8 cellular contexts compared by ENCODE assay signal in genomic region chr9:87445646-87446045, GRCh38. TPM values are rescaled to one million over a fixed set of nuclear protein-coding genes. Genes with fewer than 3 reads are reported as not detected.
DNase-seq lines count a peak whose midpoint lies in the region; ATAC-seq and TF ChIP-seq lines count a peak whose summit lies in the region.

No MANE protein-coding gene starts in this region.

- H3K4me1 ChIP-seq in left ventricle myocardium inferior, result no peaks in the 10 kb centered on the region
- peaks cover 11% of the 10 kb centered on the region for H3K4me1 ChIP-seq in mononuclear cell (ENCODE audit: insufficient read depth, low read length)

- no peak overlapping the region for H3K27ac ChIP-seq in left ventricle myocardium inferior (replicated peaks)
- H3K27ac ChIP-seq in dorsolateral prefrontal cortex, result peak overlapping the region in 6 of 59 donors; percentile 5 to 57 (median 46)

- intact Hi-C loops in Right ventricle myocardium superior (cut with DNase I) (no loop called here), left ventricle myocardium inferior (cut with micrococcal nuclease) (no loop called here), dorsolateral prefrontal cortex (cut with DNase I) (no loop called here), posterior vena cava (cut with DNase I) (no loop called here)

- TF ChIP-seq CTCF in left ventricle myocardium inferior (IDR thresholded peaks at IDR 0.05; ENCODE audit: borderline replicate concordance) (no peak), dorsolateral prefrontal cortex (IDR thresholded peaks at IDR 0.05 in 54 of 56, conservative IDR thresholded peaks at IDR 0.05 in 2 of 56; ENCODE audit: low read depth in 1 of 56, partially characterized antibody in 56 of 56) (no peak)

- no peaks in the 10 kb centered on the region for H3K9me3 ChIP-seq in left ventricle myocardium inferior (replicated peaks)
- H3K9me3 ChIP-seq in mononuclear cell (ENCODE audit: low read depth, low read length), result no peaks in the 10 kb centered on the region

- H3K4me3 ChIP-seq in left ventricle myocardium inferior (no peak overlapping the region), dorsolateral prefrontal cortex (peak overlapping the region in 23 of 59 donors; percentile 1 to 45 (median 27)), mononuclear cell (ENCODE audit: low read length) (peak overlapping the region; percentile 7)

- H3K36me3 ChIP-seq in left ventricle myocardium inferior, result no peaks in the 10 kb centered on the region

- H3K27me3 ChIP-seq in left ventricle myocardium inferior (ENCODE audit: low read depth) (no peaks in the 10 kb centered on the region), dorsolateral prefrontal cortex (no peaks in the 10 kb centered on the region), mononuclear cell (ENCODE audit: insufficient read depth, low read length) (no peaks in the 10 kb centered on the region)

- ATAC-seq in Right ventricle myocardium superior (ENCODE audit: poor library complexity) (peak; percentile 75), HG02571 (IDR thresholded peaks at IDR 0.05; ENCODE audit: unreplicated experiment) (peak; percentile 90)

- DNase-seq in Right ventricle myocardium superior (no peak), left ventricle myocardium inferior (no peak), NCI-H460 (ENCODE audit: extremely low read depth, low read depth) (peak; percentile 5), dorsolateral prefrontal cortex (peak in 7 of 10 donors; percentile 41 to 79 (median 58)), posterior vena cava (ENCODE audit: low spot score) (no peak)
- no peak for DNase-seq in activated effector memory CD4-positive, alpha-beta T cell treated with anti-CD3 and anti-CD28 coated beads, Interleukin-2, amount 50 U/mL, for 16 hours

RNA-seq across cellular contexts. Expression of gene DAPK1, which starts 52.0 kb away (rescaled TPM):
- total RNA-seq in Right ventricle myocardium superior (5.3 TPM), left ventricle myocardium inferior (5.5 TPM), dorsolateral prefrontal cortex (100 to 1,000 TPM in 112 of 120 experiments, 10 to 100 TPM in 8; 51.6 to 223 (median 138) TPM), mononuclear cell (21.8 TPM), posterior vena cava (10 to 100 TPM; 33.2 to 34.3 TPM)
- total RNA-seq in NCI-H460 (2014; rRNA removed; shearing (Covaris generic)), result 0.25 and 0.46 TPM in 2 replicates
- polyA plus RNA-seq in NCI-H460 (2014; cell fraction: nucleus; rRNA removed), result 0.35 and 0.41 TPM in 2 replicates

Comparison
In these comparisons a context has a peak if more than half of its experiments do, and no peak if none do; other contexts are left out.
1. DNase-seq: peak in NCI-H460 (single experiment) and dorsolateral prefrontal cortex (7 of 10); none in Right ventricle myocardium superior (single experiment), left ventricle myocardium inferior (single experiment), posterior vena cava (single experiment) and activated effector memory CD4-positive, alpha-beta T cell treated with anti-CD3 and anti-CD28 coated beads, Interleukin-2, amount 50 U/mL, for 16 hours (single experiment).